ENCODE assay signal across 18 cellular contexts in the genomic region with DNA sequence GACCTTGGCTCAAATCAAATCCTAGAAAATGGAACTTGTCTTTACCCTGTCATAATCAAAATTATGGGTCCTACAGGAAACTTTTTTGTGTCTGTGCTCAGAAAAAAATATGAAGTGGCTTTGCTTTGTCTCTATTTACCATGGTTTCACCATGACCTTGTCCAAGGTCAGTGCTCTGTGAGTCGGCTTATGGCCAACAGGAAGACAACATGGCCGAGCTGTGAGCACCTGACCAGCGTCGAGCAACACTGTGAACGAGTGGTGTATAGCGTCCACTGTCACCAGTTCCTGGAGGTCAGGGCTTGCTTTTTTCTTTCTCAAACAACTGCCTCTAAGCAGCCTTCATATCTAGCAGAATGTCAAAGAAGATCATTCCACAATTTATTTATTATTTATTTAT.
A peak's percentile ranks its signal among the peaks of the same experiment; 100 is the strongest.
DNase-seq lines count a peak whose midpoint lies in the region; ATAC-seq and TF ChIP-seq lines count a peak whose summit lies in the region.
"Had no signal": no experiment of that assay in that cellular context is flagged by ENCODE, and none has a peak within 500 bp of the region (broad histone marks: within the 10 kb centered on the region; RNA-seq: fewer than 3 reads in every experiment).

No MANE protein-coding gene starts in this region.

- no peak overlapping the region for H4K91ac ChIP-seq in H9 (ENCODE audit: insufficient read length, low read depth, low read length)

- H3K36me3 Mint-ChIP-seq in H9 (ENCODE audit: insufficient read depth in 1 of 3, low read depth in 3 of 3) (no peaks in the 10 kb centered on the region; a peak in 1 of 7 replicates), WTC11 (no peaks in the 10 kb centered on the region)
- H3K36me3 Mint-ChIP-seq in stimulated activated memory B cell treated with anti-CD40 and anti-IgM and Interleukin-4, amounts not matched to agents 10 μg/mL and 1 μg/mL and 100 μg/mL, for 72 hours = peaks cover 19% of the 10 kb centered on the region

- CTCF ChIA-PET in WTC11 (lab: Charles Lee) = no interaction called here

- H3K56ac ChIP-seq in H9 (ENCODE audit: insufficient read length, low read depth, low read length) = no peak overlapping the region

- H3K79me1 ChIP-seq in H9 (ENCODE audit: insufficient read depth, low read depth, low read length, poor library complexity, severe bottlenecking) = no peaks in the 10 kb centered on the region

- H2BK5ac ChIP-seq in H9 (ENCODE audit: insufficient read length, low read length) = no peak overlapping the region

- no peak overlapping the region for H3K23ac ChIP-seq in H9 (ENCODE audit: insufficient read length, low read depth, low read length)

- no peak overlapping the region for H2BK15ac ChIP-seq in H9 (ENCODE audit: low read depth, low read length)

- H3K27me3 Mint-ChIP-seq in H9 (ENCODE audit: low read depth) = no peaks in the 10 kb centered on the region
- H3K27me3 Mint-ChIP-seq in WTC11 (ENCODE audit: low read depth) = no peaks in the 10 kb centered on the region
- H3K27me3 Mint-ChIP-seq in stimulated activated memory B cell treated with anti-CD40 and anti-IgM and Interleukin-4, amounts not matched to agents 10 μg/mL and 1 μg/mL and 100 μg/mL, for 72 hours = no peaks in the 10 kb centered on the region
- H3K27me3 Mint-ChIP-seq: activated T-helper 17 cell treated with anti-CD3 and anti-CD28 coated beads, Interleukin-2, amount 50 U/mL, for 72 hours had no signal

- no peak overlapping the region for H2AFZ ChIP-seq in H9 (ENCODE audit: low read length)
- H2AFZ ChIP-seq in fibroblast of lung (ENCODE audit: low read length) = no peak overlapping the region

- no peak overlapping the region for H2AK5ac ChIP-seq in H9 (ENCODE audit: insufficient read length, low read length)

- H3K4me2 ChIP-seq in H9 (ENCODE audit: insufficient read depth, insufficient read length, low read length) = no peak overlapping the region
- no peak overlapping the region for H3K4me2 ChIP-seq in fibroblast of lung (ENCODE audit: extremely low read depth, insufficient read depth, low read length)

- no peak overlapping the region for H2BK12ac ChIP-seq in H9 (ENCODE audit: insufficient read length, low read depth, low read length)

- H3K23me2 ChIP-seq in H9 (ENCODE audit: insufficient read length, low read depth, low read length, poor library complexity, severe bottlenecking) = no peaks in the 10 kb centered on the region

- H2BK20ac ChIP-seq in H9 (ENCODE audit: low read depth, low read length, poor library complexity, severe bottlenecking) = no peak overlapping the region

- no peak overlapping the region for H3K4ac ChIP-seq in H9 (ENCODE audit: low read depth, low read length)

- WGBS in H9 (ENCODE audit: extremely low coverage, insufficient read length, low lambda C conversion rate) = no CpG with 5 or more reads among the region's 6 CpGs

- H3K9ac ChIP-seq in H9 (ENCODE audit: extremely low read depth, insufficient read length, low read length) (no peak overlapping the region), fibroblast of lung (ENCODE audit: insufficient read depth, low read length) (no peak overlapping the region)

- H3K27me3 ChIP-seq in H9 (ENCODE audit: insufficient read depth, low read length) (no peaks in the 10 kb centered on the region), fibroblast of lung (ENCODE audit: control insufficient read depth, insufficient read depth, low read length) (no peaks in the 10 kb centered on the region)
- H3K27me3 ChIP-seq: suprapubic skin had no signal

- peak overlapping the region in 2 of 3 experiments; percentile 74 to 89; a peak in 4 of 7 replicates for H3K27ac Mint-ChIP-seq in H9
- peak overlapping the region; percentile 87 for H3K27ac Mint-ChIP-seq in WTC11
- peak overlapping the region; percentile 72 for H3K27ac Mint-ChIP-seq in stimulated activated memory B cell treated with anti-CD40 and anti-IgM and Interleukin-4, amounts not matched to agents 10 μg/mL and 1 μg/mL and 100 μg/mL, for 72 hours
- H3K27ac Mint-ChIP-seq: activated T-helper 17 cell treated with anti-CD3 and anti-CD28 coated beads, Interleukin-2, amount 50 U/mL, for 72 hours; T-helper 17 cell had no signal

- DNase-seq in H9 (no peak), WTC11 (ENCODE audit: low spot score) (no peak), fibroblast of lung (ENCODE audit: low read depth in 2 of 2) (no peak), NCI-H1417 (lab: John Stamatoyannopoulos, UW) (no peak), UCSD-AML1 (lab: John Stamatoyannopoulos, UW; ENCODE audit: unreplicated experiment) (no peak)
- DNase-seq in stimulated activated CD4-positive, alpha-beta T cell treated with anti-CD3 and anti-CD28 coated beads, Interleukin-4, amount 100 ng/mL, for 24 hours = no peak
- DNase-seq: central memory CD4-positive, alpha-beta T cell; COR-L47; left cardiac atrium; NCI-H2029 treated with DMSO at 0.1 percent for 48 hours; NCI-H524; T-helper 17 cell had no signal

- no peak overlapping the region for H4K5ac ChIP-seq in H9 (ENCODE audit: insufficient read length, low read depth, low read length)

- POLR2A ChIA-PET in WTC11 (lab: Charles Lee) = no interaction called here

- H3K36me3 ChIP-seq in fibroblast of lung (ENCODE audit: control insufficient read depth, insufficient read depth, low read length) = no peaks in the 10 kb centered on the region
- H3K36me3 ChIP-seq: suprapubic skin had no signal

- no peak overlapping the region for H3K27ac ChIP-seq in H9 (ENCODE audit: insufficient read length, low read depth, low read length)
- H3K27ac ChIP-seq in fibroblast of lung (ENCODE audit: insufficient read depth, low read length) = peak overlapping the region; percentile 36
- H3K27ac ChIP-seq: suprapubic skin had no signal

- H3K4me1 ChIP-seq in H9 (ENCODE audit: insufficient read depth, low read length) (peaks cover 2% of the 10 kb centered on the region; the same call in 1 of the 2 replicates), fibroblast of lung (ENCODE audit: control insufficient read depth, extremely low read depth, insufficient read depth, low read length) (peaks cover 21% of the 10 kb centered on the region)

- no peak overlapping the region for H3T11ph ChIP-seq in H9 (ENCODE audit: low read length)

- H3K79me2 ChIP-seq in H9 (ENCODE audit: insufficient read depth, low read length) = no peaks in the 10 kb centered on the region; the same call in 1 of the 2 replicates
- peaks cover 33% of the 10 kb centered on the region for H3K79me2 ChIP-seq in fibroblast of lung (ENCODE audit: control insufficient read depth, insufficient read depth, low read length)

- TF ChIP-seq CTCF in H9 (conservative IDR thresholded peaks at IDR 0.05) = no peak
- no peak for TF ChIP-seq CTCF in WTC11 (IDR thresholded peaks at IDR 0.05)
- no peak for TF ChIP-seq CTCF in fibroblast of lung (conservative IDR thresholded peaks at IDR 0.05 in 1 of 2, IDR thresholded peaks at IDR 0.05 in 1 of 2; ENCODE audit: low read depth in 1 of 2, low read length in 2 of 2)

- H3K4me1 Mint-ChIP-seq in H9 (peaks cover 40 to 41% of the 10 kb centered on the region in 2 experiments), WTC11 (peaks cover 38% of the 10 kb centered on the region)
- peaks cover 74% of the 10 kb centered on the region for H3K4me1 Mint-ChIP-seq in stimulated activated memory B cell treated with anti-CD40 and anti-IgM and Interleukin-4, amounts not matched to agents 10 μg/mL and 1 μg/mL and 100 μg/mL, for 72 hours

- H3K4me3 Mint-ChIP-seq in H9 (no peak overlapping the region), WTC11 (no peak overlapping the region)
- no peak overlapping the region for H3K4me3 Mint-ChIP-seq in stimulated activated memory B cell treated with anti-CD40 and anti-IgM and Interleukin-4, amounts not matched to agents 10 μg/mL and 1 μg/mL and 100 μg/mL, for 72 hours
- H3K4me3 Mint-ChIP-seq: T-helper 17 cell had no signal

- no peaks in the 10 kb centered on the region for H3K9me3 ChIP-seq in H9 (ENCODE audit: control insufficient read depth, low read depth, low read length)
- H3K9me3 ChIP-seq in fibroblast of lung (ENCODE audit: control insufficient read depth, insufficient read depth, low read depth, low read length) = no peaks in the 10 kb centered on the region
- H3K9me3 ChIP-seq: mucosa of descending colon, suprapubic skin had no signal

- H3K18ac ChIP-seq in H9 (ENCODE audit: insufficient read length, low read depth, low read length) = peak overlapping the region; percentile 53

- H3K4me3 ChIP-seq in fibroblast of lung (replicated peaks in 1 of 4; ENCODE audit: control extremely low read depth in 1 of 4, insufficient read depth in 1 of 4, low read depth in 3 of 4, low read length in 4 of 4) = no peak overlapping the region
- H3K4me3 ChIP-seq: mucosa of descending colon, suprapubic skin had no signal

- no peak overlapping the region for H3K14ac ChIP-seq in H9 (ENCODE audit: insufficient read depth, low read length)

- no peak for ATAC-seq in WTC11
- ATAC-seq in stimulated activated memory B cell treated with anti-CD40 and anti-IgM and Interleukin-4, amounts not matched to agents 10 μg/mL and 1 μg/mL and 100 μg/mL, for 72 hours = no peak
- ATAC-seq in GM21576 (IDR thresholded peaks at IDR 0.05; ENCODE audit: unreplicated experiment) = no peak
- ATAC-seq: activated CD4-positive, CD25-positive, alpha-beta regulatory T cell treated with anti-CD3 and anti-CD28 coated beads, Interleukin-2, amount 50 U/mL, for 24 hours; T-helper 17 cell had no signal

- no peaks in the 10 kb centered on the region for H4K20me1 ChIP-seq in H9 (ENCODE audit: control insufficient read depth, insufficient read depth, insufficient read length)
- H4K20me1 ChIP-seq in fibroblast of lung (ENCODE audit: control insufficient read depth, extremely low read depth, insufficient read depth, low read length) = no peaks in the 10 kb centered on the region

- no peaks in the 10 kb centered on the region for H3K9me3 Mint-ChIP-seq in H9
- H3K9me3 Mint-ChIP-seq in WTC11 = no peaks in the 10 kb centered on the region
- H3K9me3 Mint-ChIP-seq in stimulated activated memory B cell treated with anti-CD40 and anti-IgM and Interleukin-4, amounts not matched to agents 10 μg/mL and 1 μg/mL and 100 μg/mL, for 72 hours = no peaks in the 10 kb centered on the region
- H3K9me3 Mint-ChIP-seq: activated T-helper 17 cell treated with anti-CD3 and anti-CD28 coated beads, Interleukin-2, amount 50 U/mL, for 72 hours had no signal

- H2BK120ac ChIP-seq in H9 (ENCODE audit: low read depth, low read length, poor library complexity, severe bottlenecking) = peak overlapping the region; percentile 65

- no peak overlapping the region for H4K8ac ChIP-seq in H9 (replicated peaks; ENCODE audit: insufficient read length, low read depth, low read length)

TF ChIP-seq in WTC11, 78 proteins besides CTCF, POLR2A, EP300 and RAD21 (continues in another document):
- TF ChIP-seq ZNF121 (CRISPR knock-in tag; IDR thresholded peaks at IDR 0.05) (no peak), TCF7 (CRISPR knock-in tag; IDR thresholded peaks at IDR 0.05; ENCODE audit: low read depth) (no peak), CBFB (CRISPR knock-in tag; IDR thresholded peaks at IDR 0.05; ENCODE audit: low read depth) (no peak)
